20 cellular contexts compared by ENCODE assay signal in the genomic region with DNA sequence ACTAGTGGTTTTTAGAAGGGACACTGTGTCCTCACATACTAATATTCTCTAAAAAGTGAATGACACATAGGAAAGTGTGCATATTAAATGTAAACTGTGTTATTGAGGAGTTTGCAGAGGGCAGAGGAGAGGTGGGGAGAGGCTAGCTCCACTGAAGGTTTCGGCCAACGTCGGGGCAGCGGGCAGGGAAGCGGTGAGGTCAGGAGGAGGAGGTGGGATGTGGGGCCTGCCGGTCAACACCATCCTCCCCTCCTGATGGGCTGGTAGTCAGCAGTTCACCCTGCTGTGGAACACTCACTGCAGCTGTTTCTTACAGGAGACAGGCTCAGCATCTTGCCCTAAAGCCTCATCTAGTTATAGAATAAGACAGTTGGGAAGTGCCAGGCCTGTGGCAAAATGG.
"Had no signal": no experiment of that assay in that cellular context is flagged by ENCODE, and none has a peak within 500 bp of the region (broad histone marks: within the 10 kb centered on the region; RNA-seq: fewer than 3 reads in every experiment).

No MANE protein-coding gene starts in this region.

- FAIRE-seq: endothelial cell of umbilical vein, kidney had no signal

- H3K4me1 ChIP-seq: gastroesophageal sphincter, right atrium auricular region, tibial artery, upper lobe of right lung had no signal

- H3K27me3 ChIP-seq: vagina had no signal

- H3K9me3 ChIP-seq: neutrophil, upper lobe of right lung, vagina had no signal

- H3K36me3 ChIP-seq: gastroesophageal sphincter, neutrophil, right atrium auricular region, tibial artery, upper lobe of right lung, vagina had no signal

- DNase-seq: effector CD4-positive, alpha-beta T cell; endodermal cell; glutamatergic neuron; kidney; left colon; left ventricle myocardium superior; mesendoderm; naive B cell; stimulated activated CD4-positive, alpha-beta T cell treated with anti-CD3 and anti-CD28 coated beads, Interleukin-4, amount 100 ng/mL, for 1 hour; stimulated activated CD8-positive, alpha-beta memory T cell treated with anti-CD3 and anti-CD28 coated beads, Interleukin-4, amount 100 ng/mL, for 48 hours; stimulated activated naive CD8-positive, alpha-beta T cell treated with anti-CD3 and anti-CD28 coated beads, Interleukin-15, Interleukin-2, amounts not matched to agents 100 U/mL and 50 U/mL, for 24 hours; tibial artery; upper lobe of right lung had no signal

- H3K27ac ChIP-seq: coronary artery, gastroesophageal sphincter, neutrophil, right atrium auricular region, tibial artery, upper lobe of right lung, vagina had no signal

- H3K4me3 ChIP-seq: coronary artery, gastroesophageal sphincter, lung, right atrium auricular region, tibial artery, upper lobe of right lung, vagina had no signal
